In genomic region chr7:124728610-124729009, GRCh38 we compare ENCODE assay signal across 27 cellular contexts. TPM values are rescaled to one million over a fixed set of nuclear protein-coding genes. Genes with fewer than 3 reads are reported as not detected.
"Had no signal": no experiment of that assay in that cellular context is flagged by ENCODE, and none has a peak within 500 bp of the region (broad histone marks: within the 10 kb centered on the region; RNA-seq: fewer than 3 reads in every experiment).

No MANE protein-coding gene starts in this region.

- H3K9ac ChIP-seq: neural progenitor cell had no signal

- H3K27ac ChIP-seq: colonic mucosa, heart left ventricle, neural progenitor cell, right atrium auricular region, stomach, testis, transverse colon had no signal

- H3K27me3 ChIP-seq: colonic mucosa, heart left ventricle, neural progenitor cell, right atrium auricular region, stomach, testis, transverse colon had no signal

- H3K4me1 Mint-ChIP-seq: activated CD4-positive, alpha-beta memory T cell treated with anti-CD3 and anti-CD28 coated beads, Interleukin-2, amount 10 ng/mL, durations not matched to agents 7 days and 5 days; activated CD4-positive, alpha-beta T cell treated with anti-CD3 and anti-CD28 coated beads, Interleukin-2, amount 10 ng/mL, durations not matched to agents 7 days and 5 days; activated naive CD8-positive, alpha-beta T cell treated with anti-CD3 and anti-CD28 coated beads, Interleukin-2, amount 50 U/mL, for 24 hours; activated T-helper 17 cell treated with anti-CD3 and anti-CD28 coated beads, Interleukin-2, amount 50 U/mL, for 72 hours; immature natural killer cell; natural killer cell; stimulated activated memory B cell treated with anti-CD40 and anti-IgM and Interleukin-4, amounts not matched to agents 10 μg/mL and 1 μg/mL and 100 μg/mL, for 72 hours had no signal

- H3K27me3 Mint-ChIP-seq: activated CD4-positive, alpha-beta memory T cell treated with anti-CD3 and anti-CD28 coated beads, Interleukin-2, amount 10 ng/mL, durations not matched to agents 7 days and 5 days; activated CD4-positive, alpha-beta T cell treated with anti-CD3 and anti-CD28 coated beads, Interleukin-2, amount 10 ng/mL, durations not matched to agents 7 days and 5 days; stimulated activated memory B cell treated with anti-CD40 and anti-IgM and Interleukin-4, amounts not matched to agents 10 μg/mL and 1 μg/mL and 100 μg/mL, for 72 hours had no signal

- H3K27ac Mint-ChIP-seq: activated CD4-positive, alpha-beta memory T cell treated with anti-CD3 and anti-CD28 coated beads, Interleukin-2, amount 10 ng/mL, durations not matched to agents 7 days and 5 days; activated CD4-positive, alpha-beta T cell treated with anti-CD3 and anti-CD28 coated beads, Interleukin-2, amount 10 ng/mL, durations not matched to agents 7 days and 5 days; activated naive CD8-positive, alpha-beta T cell treated with anti-CD3 and anti-CD28 coated beads, Interleukin-2, amount 50 U/mL, for 24 hours; activated T-helper 17 cell treated with anti-CD3 and anti-CD28 coated beads, Interleukin-2, amount 50 U/mL, for 72 hours; effector memory CD8-positive, alpha-beta T cell; immature natural killer cell; natural killer cell; neural progenitor cell; stimulated activated memory B cell treated with anti-CD40 and anti-IgM and Interleukin-4, amounts not matched to agents 10 μg/mL and 1 μg/mL and 100 μg/mL, for 72 hours had no signal

- H3K4me3 Mint-ChIP-seq: activated CD4-positive, alpha-beta memory T cell treated with anti-CD3 and anti-CD28 coated beads, Interleukin-2, amount 10 ng/mL, durations not matched to agents 7 days and 5 days; activated CD4-positive, alpha-beta T cell treated with anti-CD3 and anti-CD28 coated beads, Interleukin-2, amount 10 ng/mL, durations not matched to agents 7 days and 5 days; activated naive CD8-positive, alpha-beta T cell treated with anti-CD3 and anti-CD28 coated beads, Interleukin-2, amount 50 U/mL, for 24 hours; activated T-cell treated with anti-CD3 and anti-CD28 coated beads, Interleukin-2, amount 50 U/mL, for 4 hours; activated T-helper 17 cell treated with anti-CD3 and anti-CD28 coated beads, Interleukin-2, amount 50 U/mL, for 72 hours; effector memory CD8-positive, alpha-beta T cell; immature natural killer cell; natural killer cell; neural progenitor cell; stimulated activated memory B cell treated with anti-CD40 and anti-IgM and Interleukin-4, amounts not matched to agents 10 μg/mL and 1 μg/mL and 100 μg/mL, for 72 hours had no signal

- H3K4me3 ChIP-seq: colonic mucosa, heart left ventricle, neural progenitor cell, right atrium auricular region, smooth muscle cell, stomach, testis, transverse colon had no signal

- H3K36me3 ChIP-seq: colonic mucosa, heart left ventricle, neural progenitor cell, right atrium auricular region, stomach, transverse colon had no signal

- H3K4me2 ChIP-seq: neural progenitor cell, smooth muscle cell had no signal

- H2AFZ ChIP-seq: neural progenitor cell had no signal

- H3K9me3 ChIP-seq: colonic mucosa, heart left ventricle, right atrium auricular region, stomach, testis, transverse colon had no signal

- ATAC-seq: activated naive CD8-positive, alpha-beta T cell treated with anti-CD3 and anti-CD28 coated beads, Interleukin-2, amount 50 U/mL, for 24 hours; activated T-cell treated with anti-CD3 and anti-CD28 coated beads, Interleukin-2, amount 50 U/mL, for 4 hours; activated T-helper 17 cell treated with anti-CD3 and anti-CD28 coated beads, Interleukin-2, amount 50 U/mL, for 72 hours; effector memory CD8-positive, alpha-beta T cell; heart left ventricle; natural killer cell; stimulated activated memory B cell treated with anti-CD40 and anti-IgM and Interleukin-4, amounts not matched to agents 10 μg/mL and 1 μg/mL and 100 μg/mL, for 72 hours had no signal

- H3K36me3 Mint-ChIP-seq: immature natural killer cell; natural killer cell; neural progenitor cell; stimulated activated memory B cell treated with anti-CD40 and anti-IgM and Interleukin-4, amounts not matched to agents 10 μg/mL and 1 μg/mL and 100 μg/mL, for 72 hours had no signal

- H3K9me3 Mint-ChIP-seq: activated CD4-positive, alpha-beta memory T cell treated with anti-CD3 and anti-CD28 coated beads, Interleukin-2, amount 10 ng/mL, durations not matched to agents 7 days and 5 days; activated CD4-positive, alpha-beta T cell treated with anti-CD3 and anti-CD28 coated beads, Interleukin-2, amount 10 ng/mL, durations not matched to agents 7 days and 5 days; activated naive CD8-positive, alpha-beta T cell treated with anti-CD3 and anti-CD28 coated beads, Interleukin-2, amount 50 U/mL, for 24 hours; activated T-cell treated with anti-CD3 and anti-CD28 coated beads, Interleukin-2, amount 50 U/mL, for 4 hours; neural progenitor cell; stimulated activated memory B cell treated with anti-CD40 and anti-IgM and Interleukin-4, amounts not matched to agents 10 μg/mL and 1 μg/mL and 100 μg/mL, for 72 hours had no signal

- DNase-seq: activated CD4-positive, alpha-beta memory T cell treated with anti-CD3 and anti-CD28 coated beads, Interleukin-2, amount 10 ng/mL, durations not matched to agents 7 days and 5 days; activated CD4-positive, alpha-beta T cell treated with anti-CD3 and anti-CD28 coated beads, Interleukin-2, amount 10 ng/mL, durations not matched to agents 7 days and 5 days; activated CD4-positive, CD25-positive, alpha-beta regulatory T cell treated with anti-CD3 and anti-CD28 coated beads, Interleukin-2, amount 50 U/mL, for 72 hours; activated gamma-delta T cell treated with Interleukin-2 at 50 U/mL for 16 hours; activated naive CD4-positive, alpha-beta T cell treated with anti-CD3 and anti-CD28 coated beads, Interleukin-2, amount 50 U/mL, for 16 hours; activated naive CD8-positive, alpha-beta T cell treated with anti-CD3 and anti-CD28 coated beads, Interleukin-2, amount 50 U/mL, for 24 hours; activated T-cell treated with anti-CD3 and anti-CD28 coated beads, Interleukin-2, amount 50 U/mL, for 4 hours; amygdala; colonic mucosa; effector memory CD8-positive, alpha-beta T cell; foreskin fibroblast; heart left ventricle; hypothalamus; immature natural killer cell; natural killer cell; stimulated activated CD4-positive, alpha-beta T cell treated with anti-CD3 and anti-CD28 coated beads, Interleukin-1b, Interleukin-23, amount 100 ng/mL, for 48 hours; stimulated activated CD4-positive, alpha-beta T cell treated with anti-CD3 and anti-CD28 coated beads, Interleukin-4, amount 100 ng/mL, for 4 hours; stimulated activated CD8-positive, alpha-beta memory T cell treated with anti-CD3 and anti-CD28 coated beads, Interleukin-4, amount 100 ng/mL, for 48 hours; stomach; T-helper 2 cell; testis; transverse colon had no signal

- H3K4me1 ChIP-seq: colonic mucosa, heart left ventricle, right atrium auricular region, stomach, testis, transverse colon had no signal

RNA-seq across cellular contexts. Expression of gene GPR37, which starts 37.0 kb away (rescaled TPM):
- total RNA-seq: activated CD4-positive, alpha-beta memory T cell treated with anti-CD3 and anti-CD28 coated beads, Interleukin-2, amount 10 ng/mL, durations not matched to agents 7 days and 5 days; activated CD4-positive, alpha-beta T cell treated with anti-CD3 and anti-CD28 coated beads, Interleukin-2, amount 10 ng/mL, durations not matched to agents 7 days and 5 days; activated T-cell treated with anti-CD3 and anti-CD28 coated beads, Interleukin-2, amount 50 U/mL, for 4 hours; activated T-helper 17 cell treated with anti-CD3 and anti-CD28 coated beads, Interleukin-2, amount 50 U/mL, for 72 hours; natural killer cell had no signal
- polyA plus RNA-seq: immature natural killer cell had no signal
